ENCODE assay signal across 1 cellular context in the genomic region with DNA sequence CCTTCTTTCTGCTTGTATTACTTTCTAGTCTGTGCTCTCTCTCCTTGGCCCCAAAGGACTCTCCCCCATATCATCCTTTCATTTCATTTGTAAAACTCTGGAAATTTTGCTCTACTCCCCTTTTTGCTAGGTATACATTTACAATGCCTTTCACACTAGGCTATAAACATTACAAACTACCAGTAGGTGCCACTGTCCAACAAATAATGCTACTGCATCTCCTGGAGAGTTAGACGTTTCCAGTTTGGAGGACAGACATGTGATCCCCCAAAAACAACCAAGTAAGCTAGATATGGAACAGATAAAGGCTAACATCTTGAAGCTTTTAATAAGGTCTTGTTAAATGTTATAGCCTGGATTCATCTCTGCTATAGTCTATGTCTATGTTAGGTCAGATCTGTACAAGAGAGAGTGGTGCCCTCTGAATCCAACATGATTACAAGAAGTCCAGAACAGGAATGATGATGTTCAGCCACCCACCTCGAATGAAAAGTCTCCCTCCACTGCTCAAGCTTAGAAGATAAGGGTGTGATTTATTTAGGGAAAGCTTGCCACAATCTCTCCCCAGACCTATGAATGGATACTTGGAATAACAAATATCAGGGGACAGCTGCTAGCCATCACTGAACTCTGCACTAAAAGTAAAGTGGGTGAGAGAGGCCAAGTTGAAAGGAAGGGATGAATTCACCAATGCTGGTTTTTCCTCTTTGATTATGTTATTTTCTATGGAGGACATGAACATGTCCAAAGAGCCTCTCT.
TF ChIP-seq lines count a peak whose summit lies in the region.

No MANE protein-coding gene starts in this region.

TF ChIP-seq in K562, 482 proteins besides CTCF, POLR2A, EP300 and RAD21 (continued from another document):
- TF ChIP-seq, protein P1, sequence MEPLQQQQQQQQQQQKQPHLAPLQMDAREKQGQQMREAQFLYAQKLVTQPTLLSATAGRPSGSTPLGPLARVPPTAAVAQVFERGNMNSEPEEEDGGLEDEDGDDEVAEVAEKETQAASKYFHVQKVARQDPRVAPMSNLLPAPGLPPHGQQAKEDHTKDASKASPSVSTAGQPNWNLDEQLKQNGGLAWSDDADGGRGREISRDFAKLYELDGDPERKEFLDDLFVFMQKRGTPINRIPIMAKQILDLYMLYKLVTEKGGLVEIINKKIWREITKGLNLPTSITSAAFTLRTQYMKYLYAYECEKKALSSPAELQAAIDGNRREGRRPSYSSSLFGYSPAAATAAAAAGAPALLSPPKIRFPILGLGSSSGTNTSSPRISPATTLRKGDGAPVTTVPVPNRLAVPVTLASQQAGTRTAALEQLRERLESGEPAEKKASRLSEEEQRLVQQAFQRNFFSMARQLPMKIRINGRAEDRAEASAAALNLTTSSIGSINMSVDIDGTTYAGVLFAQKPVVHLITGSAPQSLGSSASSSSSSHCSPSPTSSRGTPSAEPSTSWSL (CRISPR knock-in tag; IDR thresholded peaks at IDR 0.05; ENCODE audit: borderline replicate concordance): no peak
- TF ChIP-seq PTTG1 (tag; IDR thresholded peaks at IDR 0.05; ENCODE audit: low read depth) (no peak), ZNF695 (CRISPR knock-in tag; IDR thresholded peaks at IDR 0.05) (no peak), SMARCA5 (IDR thresholded peaks at IDR 0.05) (no peak), IRF2 (CRISPR knock-in tag; IDR thresholded peaks at IDR 0.05) (no peak), BHLHE40 (IDR thresholded peaks at IDR 0.05; ENCODE audit: low read length) (no peak), ZNF23 (CRISPR knock-in tag; IDR thresholded peaks at IDR 0.05) (no peak), FOXA1 (IDR thresholded peaks at IDR 0.05; ENCODE audit: borderline replicate concordance) (no peak)
- TF ChIP-seq, protein P2, sequence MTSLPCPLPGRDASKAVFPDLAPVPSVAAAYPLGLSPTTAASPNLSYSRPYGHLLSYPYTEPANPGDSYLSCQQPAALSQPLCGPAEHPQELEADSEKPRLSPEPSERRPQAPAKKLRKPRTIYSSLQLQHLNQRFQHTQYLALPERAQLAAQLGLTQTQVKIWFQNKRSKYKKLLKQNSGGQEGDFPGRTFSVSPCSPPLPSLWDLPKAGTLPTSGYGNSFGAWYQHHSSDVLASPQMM (CRISPR knock-in tag; IDR thresholded peaks at IDR 0.05): no peak
- TF ChIP-seq, protein P3, sequence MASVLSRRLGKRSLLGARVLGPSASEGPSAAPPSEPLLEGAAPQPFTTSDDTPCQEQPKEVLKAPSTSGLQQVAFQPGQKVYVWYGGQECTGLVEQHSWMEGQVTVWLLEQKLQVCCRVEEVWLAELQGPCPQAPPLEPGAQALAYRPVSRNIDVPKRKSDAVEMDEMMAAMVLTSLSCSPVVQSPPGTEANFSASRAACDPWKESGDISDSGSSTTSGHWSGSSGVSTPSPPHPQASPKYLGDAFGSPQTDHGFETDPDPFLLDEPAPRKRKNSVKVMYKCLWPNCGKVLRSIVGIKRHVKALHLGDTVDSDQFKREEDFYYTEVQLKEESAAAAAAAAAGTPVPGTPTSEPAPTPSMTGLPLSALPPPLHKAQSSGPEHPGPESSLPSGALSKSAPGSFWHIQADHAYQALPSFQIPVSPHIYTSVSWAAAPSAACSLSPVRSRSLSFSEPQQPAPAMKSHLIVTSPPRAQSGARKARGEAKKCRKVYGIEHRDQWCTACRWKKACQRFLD (CRISPR knock-in tag; IDR thresholded peaks at IDR 0.05): no peak
